In the genomic region with DNA sequence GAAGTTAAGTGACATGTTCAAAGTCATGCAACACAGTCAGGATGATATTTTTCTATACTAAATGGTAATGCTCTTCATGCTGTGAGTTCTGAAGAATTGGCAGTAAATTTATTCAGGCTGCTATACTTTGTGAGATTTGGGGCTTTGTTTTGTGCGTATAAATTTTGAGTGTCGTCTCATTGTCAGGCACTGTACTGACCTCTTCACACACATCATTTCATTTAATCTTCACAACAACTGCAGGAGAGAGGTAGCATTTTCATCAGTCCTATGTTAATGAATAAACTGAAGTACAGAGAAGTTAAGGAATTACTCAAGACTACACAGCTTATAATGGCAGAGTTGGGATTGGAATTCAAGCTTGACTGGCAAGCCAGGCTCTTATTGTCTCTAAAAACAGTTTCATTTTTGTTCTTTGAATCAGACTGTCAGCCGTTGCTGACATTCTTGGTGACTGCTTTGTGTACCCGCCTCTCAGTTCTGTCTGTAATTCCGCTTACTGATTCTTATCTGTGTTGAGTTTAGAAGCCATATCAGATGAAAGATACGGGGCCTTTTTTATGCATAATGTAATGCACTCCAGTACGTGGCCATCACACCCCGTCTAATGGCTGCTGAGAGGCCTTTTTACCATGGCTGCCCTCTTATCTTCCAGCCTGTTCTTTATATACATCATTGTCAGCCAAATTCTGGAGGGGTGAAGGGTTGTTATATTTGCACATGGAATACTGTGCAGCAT, we compare ENCODE assay signal across 9 cellular contexts.
DNase-seq lines count a peak whose midpoint lies in the region; ATAC-seq and TF ChIP-seq lines count a peak whose summit lies in the region.
"Had no signal": no experiment of that assay in that cellular context is flagged by ENCODE, and none has a peak within 500 bp of the region (broad histone marks: within the 10 kb centered on the region; RNA-seq: fewer than 3 reads in every experiment).

No MANE protein-coding gene starts in this region.

- peaks cover 0 to 16% (median 5%) of the 10 kb centered on the region in 12 donors for H3K4me1 ChIP-seq in heart left ventricle
- no peaks in the 10 kb centered on the region for H3K4me1 ChIP-seq in right atrium auricular region
- H3K4me1 ChIP-seq in hepatocyte (ENCODE audit: insufficient read depth), result peaks cover 6% of the 10 kb centered on the region
- H3K4me1 ChIP-seq in tibial nerve, result peaks cover 0 to 14% (median 0%) of the 10 kb centered on the region in 4 donors
- H3K4me1 ChIP-seq in psoas muscle, result no peaks in the 10 kb centered on the region
- no peaks in the 10 kb centered on the region for H3K4me1 ChIP-seq in breast epithelium

- H3K27me3 Mint-ChIP-seq in activated T-cell treated with anti-CD3 and anti-CD28 coated beads, Interleukin-2, amount 50 U/mL, for 72 hours (ENCODE audit: low read depth), result no peaks in the 10 kb centered on the region

- H3K9me3 Mint-ChIP-seq in activated T-cell treated with anti-CD3 and anti-CD28 coated beads, Interleukin-2, amount 50 U/mL, for 72 hours, result peaks cover 1 to 2% of the 10 kb centered on the region in 2 donors

- no peaks in the 10 kb centered on the region for H3K27me3 ChIP-seq in heart left ventricle
- no peaks in the 10 kb centered on the region for H3K27me3 ChIP-seq in right atrium auricular region
- H3K27me3 ChIP-seq in hepatocyte, result no peaks in the 10 kb centered on the region
- H3K27me3 ChIP-seq in tibial nerve, result no peaks in the 10 kb centered on the region
- no peaks in the 10 kb centered on the region for H3K27me3 ChIP-seq in psoas muscle (ENCODE audit: insufficient read depth in 3 of 3, low read length in 2 of 3)
- H3K27me3 ChIP-seq in breast epithelium, result no peaks in the 10 kb centered on the region

- H3K27ac Mint-ChIP-seq in activated T-cell treated with anti-CD3 and anti-CD28 coated beads, Interleukin-2, amount 50 U/mL, for 72 hours, result peak overlapping the region; percentile 75

- H3K9me3 ChIP-seq in heart left ventricle (no peaks in the 10 kb centered on the region), right atrium auricular region (no peaks in the 10 kb centered on the region), hepatocyte (ENCODE audit: low read depth) (no peaks in the 10 kb centered on the region), tibial nerve (no peaks in the 10 kb centered on the region), psoas muscle (no peaks in the 10 kb centered on the region), breast epithelium (no peaks in the 10 kb centered on the region)

- H3K4me3 ChIP-seq in heart left ventricle, result no peak overlapping the region
- no peak overlapping the region for H3K4me3 ChIP-seq in right atrium auricular region
- H3K4me3 ChIP-seq in hepatocyte, result no peak overlapping the region
- H3K4me3 ChIP-seq in tibial nerve, result no peak overlapping the region
- H3K4me3 ChIP-seq in psoas muscle, result no peak overlapping the region
- H3K4me3 ChIP-seq in breast epithelium, result no peak overlapping the region

- H3K9me2 ChIP-seq in hepatocyte (replicated peaks; ENCODE audit: insufficient read depth), result no peaks in the 10 kb centered on the region

- DNase-seq in heart left ventricle, result no peak
- DNase-seq in right atrium auricular region (ENCODE audit: low spot score), result no peak
- DNase-seq in activated T-cell treated with anti-CD3 and anti-CD28 coated beads, Interleukin-2, amount 50 U/mL, for 72 hours, result peak; percentile 14 to 19
- peak; percentile 6 for DNase-seq in hepatocyte (ENCODE audit: low spot score)
- no peak for DNase-seq in tibial nerve (ENCODE audit: low spot score in 2 of 2)
- no peak for DNase-seq in psoas muscle
- DNase-seq in RKO (ENCODE audit: low spot score), result no peak
- DNase-seq in breast epithelium (ENCODE audit: low spot score in 2 of 2), result no peak
- DNase-seq: H7 had no signal

- peaks cover 2 to 6% of the 10 kb centered on the region in 2 donors for H3K36me3 Mint-ChIP-seq in activated T-cell treated with anti-CD3 and anti-CD28 coated beads, Interleukin-2, amount 50 U/mL, for 72 hours (ENCODE audit: insufficient read depth in 2 of 2)

- peaks cover 32% of the 10 kb centered on the region for H3K4me1 Mint-ChIP-seq in activated T-cell treated with anti-CD3 and anti-CD28 coated beads, Interleukin-2, amount 50 U/mL, for 72 hours (ENCODE audit: low read depth)

- no peaks in the 10 kb centered on the region for H4K20me1 ChIP-seq in hepatocyte (ENCODE audit: insufficient read depth, poor library complexity, severe bottlenecking)

- WGBS in heart left ventricle, 4 donors, result 37 to 54% (median 45%) methylated on average over 8 of the region's 8 CpGs
- whole genome bisulfite sequencing in hepatocyte (ENCODE audit: low lambda C conversion rate, missing lambda C conversion rate), result 43% methylated on average over 8 of the region's 8 CpGs
- WGBS in tibial nerve, 2 donors, result 57 to 58% methylated on average over 8 of the region's 8 CpGs
- whole genome bisulfite sequencing in psoas muscle, 3 donors, result 72 to 76% (median 74%) methylated on average over 8 of the region's 8 CpGs

- peaks cover 0 to 80% (median 61%) of the 10 kb centered on the region in 9 donors for H3K36me3 ChIP-seq in heart left ventricle
- H3K36me3 ChIP-seq in right atrium auricular region, result peaks cover 14% of the 10 kb centered on the region
- H3K36me3 ChIP-seq in hepatocyte (replicated peaks; ENCODE audit: insufficient read depth, low read depth), result no peaks in the 10 kb centered on the region
- H3K36me3 ChIP-seq in tibial nerve, result peaks cover 0 to 64% (median 5%) of the 10 kb centered on the region in 3 donors
- peaks cover 0 to 42% of the 10 kb centered on the region in 2 donors for H3K36me3 ChIP-seq in psoas muscle (ENCODE audit: insufficient read depth in 1 of 2, low read depth in 1 of 2)
- peaks cover 4% of the 10 kb centered on the region for H3K36me3 ChIP-seq in breast epithelium

- TF ChIP-seq CTCF in heart left ventricle (IDR thresholded peaks at IDR 0.05), result no peak
- TF ChIP-seq CTCF in right atrium auricular region (IDR thresholded peaks at IDR 0.05), result no peak
- no peak for TF ChIP-seq CTCF in hepatocyte (IDR thresholded peaks at IDR 0.05; ENCODE audit: poor library complexity)
- no peak for TF ChIP-seq CTCF in tibial nerve (IDR thresholded peaks at IDR 0.05)
- no peak for TF ChIP-seq CTCF in psoas muscle (IDR thresholded peaks at IDR 0.05)
- no peak for TF ChIP-seq CTCF in breast epithelium (IDR thresholded peaks at IDR 0.05)

- intact Hi-C loops in heart left ventricle (cut with DNase I), result no loop called here
- intact Hi-C loops in psoas muscle (cut with DNase I), result no loop called here
- intact Hi-C loops in breast epithelium (cut with DNase I; ENCODE audit: low total_unique reads), result no loop called here

- TF ChIP-seq POLR2A in heart left ventricle (IDR thresholded peaks at IDR 0.05), result no peak
- no peak for TF ChIP-seq POLR2A in tibial nerve (IDR thresholded peaks at IDR 0.05)
- no peak for TF ChIP-seq POLR2A in breast epithelium (IDR thresholded peaks at IDR 0.05)

- TF ChIP-seq EP300 in tibial nerve (IDR thresholded peaks at IDR 0.05), result no peak

- peak; percentile 42 to 74 (median 66) for ATAC-seq in heart left ventricle
- ATAC-seq in activated T-cell treated with anti-CD3 and anti-CD28 coated beads, Interleukin-2, amount 50 U/mL, for 72 hours (replicated peaks in 1 of 2), result peak; percentile 93 to 94
- no peak for ATAC-seq in psoas muscle

- H3K4me2 ChIP-seq in hepatocyte, result peak overlapping the region; percentile 57

- H3K27ac ChIP-seq in heart left ventricle, result peak overlapping the region in 1 of 12 donors; percentile 25
- no peak overlapping the region for H3K27ac ChIP-seq in right atrium auricular region
- peak overlapping the region; percentile 4 for H3K27ac ChIP-seq in hepatocyte
- peak overlapping the region in 3 of 4 donors; percentile 13 to 58 (median 15) for H3K27ac ChIP-seq in tibial nerve
- no peak overlapping the region for H3K27ac ChIP-seq in psoas muscle
- H3K27ac ChIP-seq in breast epithelium, result no peak overlapping the region

- H2AFZ ChIP-seq in hepatocyte, result peak overlapping the region; percentile 10

- no peaks in the 10 kb centered on the region for H3K79me2 ChIP-seq in hepatocyte

- H3K4me3 Mint-ChIP-seq in activated T-cell treated with anti-CD3 and anti-CD28 coated beads, Interleukin-2, amount 50 U/mL, for 72 hours, result peak overlapping the region; percentile 68 to 72

Comparison
In these comparisons a context has a peak if more than half of its experiments do, and no peak if none do; other contexts are left out.
1. ATAC-seq: peak in heart left ventricle (4 of 4) and activated T-cell treated with anti-CD3 and anti-CD28 coated beads, Interleukin-2, amount 50 U/mL, for 72 hours (2 of 2); none in psoas muscle (0 of 4).
2. DNase-seq: peak in activated T-cell treated with anti-CD3 and anti-CD28 coated beads, Interleukin-2, amount 50 U/mL, for 72 hours (2 of 2) and hepatocyte (single experiment); none in heart left ventricle (0 of 5), right atrium auricular region (single experiment), tibial nerve (0 of 2), psoas muscle (0 of 2), RKO (single experiment) and breast epithelium (0 of 2).
3. H3K27ac ChIP-seq: peak in hepatocyte (single experiment) and tibial nerve (3 of 4); none in right atrium auricular region (0 of 2), psoas muscle (single experiment) and breast epithelium (0 of 2).